In genomic region chr5:59770953-59771352, GRCh38 we compare ENCODE assay signal across 1 cellular context.
A peak's percentile ranks its signal among the peaks of the same experiment; 100 is the strongest.
TF ChIP-seq lines count a peak whose summit lies in the region.

No MANE protein-coding gene starts in this region.

TF ChIP-seq in HEK293, 187 proteins besides CTCF, POLR2A, EP300 and RAD21 (continued from another document):
- TF ChIP-seq FEZF1 (tag by site-specific recombination; IDR thresholded peaks at IDR 0.05) (no peak), ZNF394 (tag by site-specific recombination; IDR thresholded peaks at IDR 0.05; ENCODE audit: borderline replicate concordance) (peak; percentile 70; the same call in 1 of the 2 replicates), ZNF610 (tag by site-specific recombination; IDR thresholded peaks at IDR 0.05; ENCODE audit: borderline replicate concordance) (no peak), MYNN (tag by site-specific recombination; IDR thresholded peaks at IDR 0.05; ENCODE audit: borderline replicate concordance) (no peak), ZNF157 (tag by site-specific recombination; IDR thresholded peaks at IDR 0.05) (no peak), ZNF585B (tag by site-specific recombination; IDR thresholded peaks at IDR 0.05) (no peak), YY2 (tag by site-specific recombination; IDR thresholded peaks at IDR 0.05) (no peak), SALL2 (tag by site-specific recombination; IDR thresholded peaks at IDR 0.05; ENCODE audit: borderline replicate concordance) (no peak), ZNF416 (tag by site-specific recombination; IDR thresholded peaks at IDR 0.05) (no peak), GLI2 (tag by site-specific recombination; IDR thresholded peaks at IDR 0.05; ENCODE audit: borderline replicate concordance, low read depth) (no peak; the same call in 1 of the 2 replicates), ZBTB10 (tag by site-specific recombination; IDR thresholded peaks at IDR 0.05) (no peak), ZNF623 (tag by site-specific recombination; IDR thresholded peaks at IDR 0.05) (peak; percentile 40; the same call in 1 of the 2 replicates), ZEB2 (tag by site-specific recombination; IDR thresholded peaks at IDR 0.05) (no peak), ZNF518A (tag by site-specific recombination; conservative IDR thresholded peaks at IDR 0.05; ENCODE audit: low read depth) (peak; percentile 71), ZNF776 (tag by site-specific recombination; IDR thresholded peaks at IDR 0.05; ENCODE audit: borderline replicate concordance) (no peak), ZNF239 (tag by site-specific recombination; IDR thresholded peaks at IDR 0.05) (no peak), HOXA7 (CRISPR knock-in tag; IDR thresholded peaks at IDR 0.05; ENCODE audit: borderline replicate concordance) (no peak), ZNF530 (tag by site-specific recombination; IDR thresholded peaks at IDR 0.05; ENCODE audit: low read depth) (no peak), KLF1 (tag by site-specific recombination; IDR thresholded peaks at IDR 0.05) (no peak), YY1 (tag by site-specific recombination; IDR thresholded peaks at IDR 0.05) (no peak), ZBTB17 (tag by site-specific recombination; IDR thresholded peaks at IDR 0.05) (no peak), KLF17 (tag by site-specific recombination; IDR thresholded peaks at IDR 0.05) (no peak), ZBTB8A (tag by site-specific recombination; IDR thresholded peaks at IDR 0.05) (no peak; the same call in 1 of the 2 replicates), ZNF654 (tag by site-specific recombination; IDR thresholded peaks at IDR 0.05; ENCODE audit: low read depth) (0 out of 2 replicates have a peak, but pooled peaks have one; percentile 5), ZNF138 (tag by site-specific recombination; IDR thresholded peaks at IDR 0.05; ENCODE audit: borderline replicate concordance) (no peak), PRDM1 (tag by site-specific recombination; IDR thresholded peaks at IDR 0.05) (no peak), ZNF302 (tag by site-specific recombination; IDR thresholded peaks at IDR 0.05; ENCODE audit: low read depth) (no peak), ZNF266 (tag by site-specific recombination; IDR thresholded peaks at IDR 0.05; ENCODE audit: low read depth) (0 out of 2 replicates have a peak, but pooled peaks have one; percentile 29), ZNF514 (tag by site-specific recombination; IDR thresholded peaks at IDR 0.05) (no peak)
- TF ChIP-seq, protein P1, sequence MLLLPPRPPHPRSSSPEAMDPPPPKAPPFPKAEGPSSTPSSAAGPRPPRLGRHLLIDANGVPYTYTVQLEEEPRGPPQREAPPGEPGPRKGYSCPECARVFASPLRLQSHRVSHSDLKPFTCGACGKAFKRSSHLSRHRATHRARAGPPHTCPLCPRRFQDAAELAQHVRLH (tag by site-specific recombination; IDR thresholded peaks at IDR 0.05): no peak
- TF ChIP-seq, protein P2, sequence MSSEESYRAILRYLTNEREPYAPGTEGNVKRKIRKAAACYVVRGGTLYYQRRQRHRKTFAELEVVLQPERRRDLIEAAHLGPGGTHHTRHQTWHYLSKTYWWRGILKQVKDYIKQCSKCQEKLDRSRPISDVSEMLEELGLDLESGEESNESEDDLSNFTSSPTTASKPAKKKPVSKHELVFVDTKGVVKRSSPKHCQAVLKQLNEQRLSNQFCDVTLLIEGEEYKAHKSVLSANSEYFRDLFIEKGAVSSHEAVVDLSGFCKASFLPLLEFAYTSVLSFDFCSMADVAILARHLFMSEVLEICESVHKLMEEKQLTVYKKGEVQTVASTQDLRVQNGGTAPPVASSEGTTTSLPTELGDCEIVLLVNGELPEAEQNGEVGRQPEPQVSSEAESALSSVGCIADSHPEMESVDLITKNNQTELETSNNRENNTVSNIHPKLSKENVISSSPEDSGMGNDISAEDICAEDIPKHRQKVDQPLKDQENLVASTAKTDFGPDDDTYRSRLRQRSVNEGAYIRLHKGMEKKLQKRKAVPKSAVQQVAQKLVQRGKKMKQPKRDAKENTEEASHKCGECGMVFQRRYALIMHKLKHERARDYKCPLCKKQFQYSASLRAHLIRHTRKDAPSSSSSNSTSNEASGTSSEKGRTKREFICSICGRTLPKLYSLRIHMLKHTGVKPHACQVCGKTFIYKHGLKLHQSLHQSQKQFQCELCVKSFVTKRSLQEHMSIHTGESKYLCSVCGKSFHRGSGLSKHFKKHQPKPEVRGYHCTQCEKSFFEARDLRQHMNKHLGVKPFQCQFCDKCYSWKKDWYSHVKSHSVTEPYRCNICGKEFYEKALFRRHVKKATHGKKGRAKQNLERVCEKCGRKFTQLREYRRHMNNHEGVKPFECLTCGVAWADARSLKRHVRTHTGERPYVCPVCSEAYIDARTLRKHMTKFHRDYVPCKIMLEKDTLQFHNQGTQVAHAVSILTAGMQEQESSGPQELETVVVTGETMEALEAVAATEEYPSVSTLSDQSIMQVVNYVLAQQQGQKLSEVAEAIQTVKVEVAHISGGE (tag by site-specific recombination; conservative IDR thresholded peaks at IDR 0.05; ENCODE audit: low read depth): peak; percentile 62
